22 cellular contexts compared by ENCODE assay signal in genomic region chr4:119512398-119512797, GRCh38.
"Had no signal": no experiment of that assay in that cellular context is flagged by ENCODE, and none has a peak within 500 bp of the region (broad histone marks: within the 10 kb centered on the region; RNA-seq: fewer than 3 reads in every experiment).

No MANE protein-coding gene starts in this region.

- H3K27me3 Mint-ChIP-seq: naive thymus-derived CD8-positive, alpha-beta T cell; stimulated activated naive CD8-positive, alpha-beta T cell treated with anti-CD3 and anti-CD28 coated beads, Interleukin-15, Interleukin-2, amounts not matched to agents 100 ng/mL and 50 ng/mL, for 24 hours; type B pancreatic cell had no signal

- H3K9me3 ChIP-seq: mucosa of descending colon, ovary, right atrium auricular region had no signal

- H3K9me3 Mint-ChIP-seq: naive thymus-derived CD8-positive, alpha-beta T cell; neural crest cell; stimulated activated effector memory CD8-positive, alpha-beta T cell treated with anti-CD3 and anti-CD28 coated beads, Interleukin-12 subunit alpha, Interleukin-12 subunit beta, amount 100 ng/mL, for 72 hours; stimulated activated naive CD8-positive, alpha-beta T cell treated with anti-CD3 and anti-CD28 coated beads, Interleukin-15, Interleukin-2, amounts not matched to agents 100 ng/mL and 50 ng/mL, for 24 hours; type B pancreatic cell had no signal

- DNase-seq: central memory CD4-positive, alpha-beta T cell; cortex of kidney; dorsolateral prefrontal cortex; effector CD8-positive, alpha-beta T cell; foreskin keratinocyte; head of caudate nucleus; kidney; left cardiac atrium; left ventricle myocardium superior; mucosa of descending colon; naive thymus-derived CD8-positive, alpha-beta T cell; nucleus accumbens; ovary; stimulated activated CD4-positive, alpha-beta T cell treated with anti-CD3 and anti-CD28 coated beads, Interleukin-4, amount 100 ng/mL, for 1 hour; stimulated activated CD8-positive, alpha-beta memory T cell treated with anti-CD3 and anti-CD28 coated beads, Interleukin-4, amount 100 ng/mL, for 48 hours had no signal

- H3K27ac Mint-ChIP-seq: naive thymus-derived CD8-positive, alpha-beta T cell; stimulated activated effector memory CD8-positive, alpha-beta T cell treated with anti-CD3 and anti-CD28 coated beads, Interleukin-12 subunit alpha, Interleukin-12 subunit beta, amount 100 ng/mL, for 72 hours; stimulated activated naive CD8-positive, alpha-beta T cell treated with anti-CD3 and anti-CD28 coated beads, Interleukin-15, Interleukin-2, amounts not matched to agents 100 ng/mL and 50 ng/mL, for 24 hours; type B pancreatic cell had no signal

- H3K79me2 ChIP-seq: hepatocyte had no signal

- H3K4me3 Mint-ChIP-seq: naive thymus-derived CD8-positive, alpha-beta T cell; neural crest cell; stimulated activated effector memory CD8-positive, alpha-beta T cell treated with anti-CD3 and anti-CD28 coated beads, Interleukin-12 subunit alpha, Interleukin-12 subunit beta, amount 100 ng/mL, for 72 hours; stimulated activated naive CD8-positive, alpha-beta T cell treated with anti-CD3 and anti-CD28 coated beads, Interleukin-15, Interleukin-2, amounts not matched to agents 100 ng/mL and 50 ng/mL, for 24 hours; type B pancreatic cell had no signal

- H3K27me3 ChIP-seq: dorsolateral prefrontal cortex, foreskin keratinocyte, hepatocyte, ovary, right atrium auricular region had no signal

- H3K4me2 ChIP-seq: hepatocyte had no signal

- H3K4me3 ChIP-seq: dorsolateral prefrontal cortex, hepatocyte, lung, mucosa of descending colon, ovary, right atrium auricular region had no signal

- H3K4me1 Mint-ChIP-seq: naive thymus-derived CD8-positive, alpha-beta T cell; neural crest cell; stimulated activated effector memory CD8-positive, alpha-beta T cell treated with anti-CD3 and anti-CD28 coated beads, Interleukin-12 subunit alpha, Interleukin-12 subunit beta, amount 100 ng/mL, for 72 hours had no signal

- H2AFZ ChIP-seq: hepatocyte had no signal

- ATAC-seq: foreskin keratinocyte; left cardiac atrium; left ventricle myocardium superior; mucosa of descending colon; naive thymus-derived CD8-positive, alpha-beta T cell; stimulated activated effector memory CD8-positive, alpha-beta T cell treated with anti-CD3 and anti-CD28 coated beads, Interleukin-12 subunit alpha, Interleukin-12 subunit beta, amount 100 ng/mL, for 72 hours had no signal

- H3K27ac ChIP-seq: foreskin keratinocyte, hepatocyte, ovary had no signal

- H3K36me3 ChIP-seq: ovary had no signal

- H3K4me1 ChIP-seq: foreskin keratinocyte had no signal
